8 cellular contexts compared by ENCODE assay signal in genomic region chr1:154406572-154406879, GRCh38. TPM values are rescaled to one million over a fixed set of nuclear protein-coding genes. Genes with fewer than 3 reads are reported as not detected.
DNase-seq lines count a peak whose midpoint lies in the region; ATAC-seq, FAIRE-seq and TF ChIP-seq lines count a peak whose summit lies in the region.

No MANE protein-coding gene starts in this region.

- H3K27ac ChIP-seq in RWPE2 (ENCODE audit: poor library complexity, severe bottlenecking) = peak overlapping the region; percentile 79
- peak overlapping the region in 3 of 4 donors; percentile 78 to 94 (median 90) for H3K27ac ChIP-seq in pancreas

- peaks cover 6% of the 10 kb centered on the region; the same call in 1 of the 2 replicates for H3K36me3 ChIP-seq in RWPE2 (ENCODE audit: low read depth)
- no peaks in the 10 kb centered on the region for H3K36me3 ChIP-seq in pancreas

- no peak for ATAC-seq in RWPE2 (ENCODE audit: low read depth)
- ATAC-seq in pancreas = peak in 1 of 4 donors; percentile 3

- intact Hi-C loops in CD14-positive monocyte (cut with micrococcal nuclease) = loop anchor here (2.0 to 5.0 kb wide), 4 partner anchors 16 to 79 kb away; partner anchors contain the start of gene ATP8B2 (in 1 of the 2)
- intact Hi-C loops in pancreas (cut with DNase I) = loop anchor here in 1 of 3 donors (10.0 kb wide), 1 partner anchor 58 kb away; no protein-coding TSS in a partner anchor

- no peak for FAIRE-seq in pancreas (lab: Jason Lieb, UNC)

- no peak for DNase-seq in CD14-positive monocyte (ENCODE audit: low spot score)
- DNase-seq in RWPE2 (ENCODE audit: low spot score) = no peak
- DNase-seq in epithelial cell of proximal tubule (ENCODE audit: low read depth) = no peak
- DNase-seq in pancreas = no peak
- DNase-seq in RPMI8226 = no peak
- no peak for DNase-seq in DMS53 treated with DMSO at 0.1 percent for 48 hours (lab: John Stamatoyannopoulos, UW; ENCODE audit: unreplicated experiment)
- no peak for DNase-seq in NCI-H524 (lab: John Stamatoyannopoulos, UW)
- DNase-seq in NCI-H1092 treated with DMSO at 0.1 percent for 48 hours (lab: John Stamatoyannopoulos, UW) = no peak

- H3K27ac Mint-ChIP-seq in CD14-positive monocyte = peak overlapping the region; percentile 99 to 100 (median 99)

- H3K27me3 ChIP-seq in RWPE2 (ENCODE audit: insufficient read depth, poor library complexity, severe bottlenecking) (no peaks in the 10 kb centered on the region), pancreas (no peaks in the 10 kb centered on the region)

- peaks cover 83% of the 10 kb centered on the region for H3K4me1 Mint-ChIP-seq in CD14-positive monocyte

- peaks cover 0 to 2% (median 0%) of the 10 kb centered on the region in 3 donors for H3K27me3 Mint-ChIP-seq in CD14-positive monocyte (ENCODE audit: low read depth in 3 of 3)

- TF ChIP-seq CTCF in CD14-positive monocyte (IDR thresholded peaks at IDR 0.05) (no peak), RWPE2 (IDR thresholded peaks at IDR 0.05; ENCODE audit: poor library complexity, severe bottlenecking) (no peak), epithelial cell of proximal tubule (conservative IDR thresholded peaks at IDR 0.05; ENCODE audit: low read depth, low read length) (no peak), pancreas (IDR thresholded peaks at IDR 0.05) (no peak)

- H3K4me1 ChIP-seq in RWPE2 (ENCODE audit: insufficient read depth, poor library complexity, severe bottlenecking) (peaks cover 28% of the 10 kb centered on the region), pancreas (peaks cover 0 to 9% (median 0%) of the 10 kb centered on the region in 3 donors)

- H3K4me3 ChIP-seq in RWPE2 (ENCODE audit: severe bottlenecking) = peak overlapping the region; percentile 69
- peak overlapping the region; percentile 96 for H3K4me3 ChIP-seq in epithelial cell of proximal tubule (ENCODE audit: low read depth, low read length)
- H3K4me3 ChIP-seq in pancreas = peak overlapping the region in 3 of 4 donors; percentile 36 to 70 (median 69)

- peak overlapping the region; percentile 98 for H3K4me3 Mint-ChIP-seq in CD14-positive monocyte

- H3K9me3 ChIP-seq in RWPE2 (ENCODE audit: severe bottlenecking) (no peaks in the 10 kb centered on the region), pancreas (no peaks in the 10 kb centered on the region)

- H3K36me3 Mint-ChIP-seq in CD14-positive monocyte = peaks cover 32 to 36% of the 10 kb centered on the region in 2 donors

- H3K9me3 Mint-ChIP-seq in CD14-positive monocyte = peaks cover 0 to 2% (median 0%) of the 10 kb centered on the region in 7 donors

RNA-seq across cellular contexts. Expression of gene IL6R, which starts 1.4 kb away (rescaled TPM):
- 10 to 100 TPM; 56.4 to 81.7 TPM for polyA plus RNA-seq in CD14-positive monocyte
- 9.5 and 14.5 TPM in 2 replicates for total RNA-seq in epithelial cell of proximal tubule
- total RNA-seq in pancreas = 10 to 100 TPM in 2 of 6 donors, 1 to 10 TPM in 4; 2.2 to 12.9 (median 7.1) TPM
- 10 to 100 TPM in 1 of 2 donors, 1 to 10 TPM in 1; 4.3 to 10.3 TPM for polyA plus RNA-seq in pancreas
